In genomic region chr19:30434797-30435594, GRCh38 we compare ENCODE assay signal across 1 cellular context.
A peak's percentile ranks its signal among the peaks of the same experiment; 100 is the strongest.
TF ChIP-seq lines count a peak whose summit lies in the region.

No MANE protein-coding gene starts in this region.

TF ChIP-seq in HEK293, 187 proteins besides CTCF, POLR2A, EP300 and RAD21 (continued from another document and continues in another):
- TF ChIP-seq KLF8 (tag by site-specific recombination; IDR thresholded peaks at IDR 0.05), result no peak
- TF ChIP-seq ZNF274 (IDR thresholded peaks at IDR 0.05; ENCODE audit: low read length), result no peak
- peak; percentile 79 for TF ChIP-seq ZNF274 (tag by site-specific recombination; IDR thresholded peaks at IDR 0.05; ENCODE audit: borderline replicate concordance)
- no peak for TF ChIP-seq GLIS1 (tag by site-specific recombination; IDR thresholded peaks at IDR 0.05)
- no peak; the same call in 1 of the 2 replicates for TF ChIP-seq ZNF548 (tag by site-specific recombination; IDR thresholded peaks at IDR 0.05)
- TF ChIP-seq ZNF843 (tag by site-specific recombination; IDR thresholded peaks at IDR 0.05), result no peak
- TF ChIP-seq ZSCAN18 (tag by site-specific recombination; IDR thresholded peaks at IDR 0.05), result no peak; the same call in 1 of the 2 replicates
- no peak for TF ChIP-seq ZBTB11 (tag by site-specific recombination; conservative IDR thresholded peaks at IDR 0.05; ENCODE audit: low read depth)
- TF ChIP-seq ZNF623 (tag by site-specific recombination; IDR thresholded peaks at IDR 0.05), result no peak
- TF ChIP-seq ZNF184 (tag by site-specific recombination; IDR thresholded peaks at IDR 0.05), result no peak
- no peak for TF ChIP-seq ZNF629 (tag by site-specific recombination; IDR thresholded peaks at IDR 0.05)
- no peak; the same call in 1 of the 2 replicates for TF ChIP-seq YY1 (tag by site-specific recombination; IDR thresholded peaks at IDR 0.05)
- no peak for TF ChIP-seq PATZ1 (tag by site-specific recombination; IDR thresholded peaks at IDR 0.05)
- peak; percentile 55 for TF ChIP-seq ZNF239 (tag by site-specific recombination; IDR thresholded peaks at IDR 0.05)
- no peak for TF ChIP-seq ZNF585B (tag by site-specific recombination; IDR thresholded peaks at IDR 0.05)
- no peak for TF ChIP-seq ZNF211 (tag by site-specific recombination; IDR thresholded peaks at IDR 0.05; ENCODE audit: low read depth)
- no peak for TF ChIP-seq HOXD13 (CRISPR knock-in tag; IDR thresholded peaks at IDR 0.05; ENCODE audit: borderline replicate concordance)
- no peak; the same call in 1 of the 2 replicates for TF ChIP-seq KLF16 (tag by site-specific recombination; IDR thresholded peaks at IDR 0.05)
- no peak for TF ChIP-seq KLF1 (tag by site-specific recombination; IDR thresholded peaks at IDR 0.05)
- no peak for TF ChIP-seq TRIM28 (IDR thresholded peaks at IDR 0.05; ENCODE audit: borderline replicate concordance, low read length)
- no peak for TF ChIP-seq BCL11A (tag by site-specific recombination; IDR thresholded peaks at IDR 0.05; ENCODE audit: low read depth)
- no peak for TF ChIP-seq ELK4 (IDR thresholded peaks at IDR 0.05; ENCODE audit: borderline replicate concordance, low read depth, low read length)
- TF ChIP-seq ZNF169 (tag by site-specific recombination; IDR thresholded peaks at IDR 0.05), result 0 out of 2 replicates have a peak, but pooled peaks have one; percentile 8
- TF ChIP-seq ZBTB48 (tag by site-specific recombination; IDR thresholded peaks at IDR 0.05), result peak; percentile 37; the same call in 1 of the 2 replicates
- TF ChIP-seq MEIS1 (CRISPR knock-in tag; IDR thresholded peaks at IDR 0.05; ENCODE audit: borderline replicate concordance), result no peak
- no peak; the same call in 1 of the 2 replicates for TF ChIP-seq AEBP2 (tag by site-specific recombination; IDR thresholded peaks at IDR 0.05; ENCODE audit: borderline replicate concordance)
- TF ChIP-seq ZNF2 (tag by site-specific recombination; IDR thresholded peaks at IDR 0.05), result no peak
- no peak for TF ChIP-seq ZNF664 (tag by site-specific recombination; IDR thresholded peaks at IDR 0.05)
- TF ChIP-seq BCL6B (tag by site-specific recombination; IDR thresholded peaks at IDR 0.05), result no peak; the same call in none of the 2 replicates
- no peak for TF ChIP-seq ZNF433 (tag by site-specific recombination; IDR thresholded peaks at IDR 0.05; ENCODE audit: low read depth)
- TF ChIP-seq ZNF16 (tag by site-specific recombination; IDR thresholded peaks at IDR 0.05; ENCODE audit: low read depth), result no peak; the same call in 1 of the 2 replicates
- 0 out of 2 replicates have a peak, but pooled peaks have one; percentile 52 for TF ChIP-seq ZNF837 (tag by site-specific recombination; IDR thresholded peaks at IDR 0.05)
- TF ChIP-seq ZNF670 (tag by site-specific recombination; IDR thresholded peaks at IDR 0.05; ENCODE audit: low read depth), result no peak; the same call in none of the 2 replicates
- no peak for TF ChIP-seq SP7 (tag by site-specific recombination; IDR thresholded peaks at IDR 0.05)
- no peak for TF ChIP-seq ZNF112 (tag by site-specific recombination; IDR thresholded peaks at IDR 0.05)
- peak; percentile 98 for TF ChIP-seq SALL2 (tag by site-specific recombination; IDR thresholded peaks at IDR 0.05; ENCODE audit: borderline replicate concordance)
- TF ChIP-seq ZNF692 (tag by site-specific recombination; IDR thresholded peaks at IDR 0.05), result no peak
- no peak for TF ChIP-seq ZBTB44 (tag by site-specific recombination; IDR thresholded peaks at IDR 0.05)
- peak; percentile 50; the same call in 1 of the 2 replicates for TF ChIP-seq ZBTB20 (tag by site-specific recombination; IDR thresholded peaks at IDR 0.05)
- no peak for TF ChIP-seq ZNF335 (tag by site-specific recombination; conservative IDR thresholded peaks at IDR 0.05)
- TF ChIP-seq ZNF10 (tag by site-specific recombination; IDR thresholded peaks at IDR 0.05), result no peak; the same call in 1 of the 2 replicates
- no peak for TF ChIP-seq ZNF596 (tag by site-specific recombination; IDR thresholded peaks at IDR 0.05)
- TF ChIP-seq ZNF214 (tag by site-specific recombination; IDR thresholded peaks at IDR 0.05; ENCODE audit: borderline replicate concordance), result no peak
- peak; percentile 44 for TF ChIP-seq ZNF302 (tag by site-specific recombination; IDR thresholded peaks at IDR 0.05; ENCODE audit: low read depth)
- TF ChIP-seq ZNF350 (tag by site-specific recombination; IDR thresholded peaks at IDR 0.05), result no peak
- TF ChIP-seq ZNF37A (tag by site-specific recombination; IDR thresholded peaks at IDR 0.05), result no peak
- no peak for TF ChIP-seq ZNF449 (tag by site-specific recombination; IDR thresholded peaks at IDR 0.05)
- peak; percentile 42; the same call in 1 of the 2 replicates for TF ChIP-seq ZNF202 (tag by site-specific recombination; IDR thresholded peaks at IDR 0.05; ENCODE audit: borderline replicate concordance)
